ENCODE assay signal across 1 cellular context in genomic region chr7:155449008-155449879, GRCh38.
A peak's percentile ranks its signal among the peaks of the same experiment; 100 is the strongest.
TF ChIP-seq lines count a peak whose summit lies in the region.

No MANE protein-coding gene starts in this region.

TF ChIP-seq in H1, 55 proteins besides CTCF, POLR2A, EP300 and RAD21:
- TF ChIP-seq TEAD4 (IDR thresholded peaks at IDR 0.05; ENCODE audit: low read depth, low read length) (no peak), KDM4A (IDR thresholded peaks at IDR 0.05; ENCODE audit: low read depth, low read length, severe bottlenecking) (no peak), EZH2 (IDR thresholded peaks at IDR 0.05; ENCODE audit: low read depth, low read length, severe bottlenecking) (peak; percentile 84), GABPA (IDR thresholded peaks at IDR 0.05; ENCODE audit: borderline replicate concordance, insufficient read depth, low read length) (no peak), RXRA (IDR thresholded peaks at IDR 0.05; ENCODE audit: insufficient read depth, low read depth, low read length) (no peak), E2F6 (IDR thresholded peaks at IDR 0.05) (0 out of 2 replicates have a peak, but pooled peaks have one; percentile 3), BCL11A (IDR thresholded peaks at IDR 0.05; ENCODE audit: low read depth in 2 of 2, low read length in 2 of 2) (no peak), SP4 (IDR thresholded peaks at IDR 0.05; ENCODE audit: low read length) (no peak), CTBP2 (IDR thresholded peaks at IDR 0.05; ENCODE audit: borderline replicate concordance, insufficient read depth, insufficient read length, low read length) (peak; percentile 78), SAP30 (IDR thresholded peaks at IDR 0.05; ENCODE audit: insufficient read depth, insufficient replicate concordance, low read length) (no peak), SUZ12 (IDR thresholded peaks at IDR 0.05; ENCODE audit: low read length) (peak; percentile 83), RNF2 (IDR thresholded peaks at IDR 0.05; ENCODE audit: borderline replicate concordance, low read depth, low read length, missing control alignments, poor library complexity, severe bottlenecking) (peak; percentile 65), ASH2L (IDR thresholded peaks at IDR 0.05; ENCODE audit: low read length) (peak; percentile 54)
